In the genomic region with DNA sequence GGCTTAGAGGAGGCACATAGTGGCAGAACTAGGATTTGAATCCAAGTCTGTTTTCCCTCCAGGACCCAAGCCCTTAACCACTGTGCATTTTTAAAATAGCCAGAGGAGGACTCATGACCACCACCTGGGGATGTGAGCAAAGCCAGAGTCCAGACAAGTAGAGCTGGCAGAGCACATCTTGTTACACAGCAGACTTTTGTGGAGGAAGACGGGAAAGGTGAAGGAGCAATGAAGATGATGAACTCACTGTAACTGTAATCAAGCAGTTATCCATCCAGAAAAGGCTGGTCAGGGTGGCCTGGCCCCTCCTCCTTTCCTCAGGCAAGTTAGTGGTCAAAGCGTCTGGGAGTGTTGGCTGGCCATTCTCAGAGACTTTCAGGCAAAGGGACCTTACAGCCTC, we compare ENCODE assay signal across 30 cellular contexts. TPM values are rescaled to one million over a fixed set of nuclear protein-coding genes. Genes with fewer than 3 reads are reported as not detected.
DNase-seq lines count a peak whose midpoint lies in the region; ATAC-seq, FAIRE-seq and TF ChIP-seq lines count a peak whose summit lies in the region.
"Had no signal": no experiment of that assay in that cellular context is flagged by ENCODE, and none has a peak within 500 bp of the region (broad histone marks: within the 10 kb centered on the region; RNA-seq: fewer than 3 reads in every experiment).

No MANE protein-coding gene starts in this region.

- H3K9me3 Mint-ChIP-seq in mesothelial cell of epicardium = no peaks in the 10 kb centered on the region
- H3K9me3 Mint-ChIP-seq: activated naive CD4-positive, alpha-beta T cell treated with anti-CD3 and anti-CD28 coated beads for 36 hours; activated T-cell treated with anti-CD3 and anti-CD28 coated beads, Interleukin-2, amount 50 U/mL, for 72 hours; CD4-positive, CD25-positive, alpha-beta regulatory T cell; natural killer cell; stimulated activated effector memory CD8-positive, alpha-beta T cell treated with anti-CD3 and anti-CD28 coated beads, Interleukin-12 subunit alpha, Interleukin-12 subunit beta, amount 100 ng/mL, for 72 hours; type B pancreatic cell had no signal

- H3K36me3 Mint-ChIP-seq in mesothelial cell of epicardium = peaks cover 2% of the 10 kb centered on the region
- H3K36me3 Mint-ChIP-seq: activated CD8-positive, alpha-beta memory T cell treated with anti-CD3 and anti-CD28 coated beads, Interleukin-2, amount 10 ng/mL, durations not matched to agents 7 days and 5 days; CD4-positive, CD25-positive, alpha-beta regulatory T cell; natural killer cell; stimulated activated effector memory CD8-positive, alpha-beta T cell treated with anti-CD3 and anti-CD28 coated beads, Interleukin-12 subunit alpha, Interleukin-12 subunit beta, amount 100 ng/mL, for 72 hours had no signal

- peak; percentile 82 for FAIRE-seq in RCC 7860 (lab: Jason Lieb, UNC)
- FAIRE-seq: islet of Langerhans, K562, TTC549 had no signal

- H3K4me3 Mint-ChIP-seq in mesothelial cell of epicardium = no peak overlapping the region
- H3K4me3 Mint-ChIP-seq: activated CD8-positive, alpha-beta memory T cell treated with anti-CD3 and anti-CD28 coated beads, Interleukin-2, amount 10 ng/mL, durations not matched to agents 7 days and 5 days; activated naive CD4-positive, alpha-beta T cell treated with anti-CD3 and anti-CD28 coated beads for 36 hours; activated T-cell treated with anti-CD3 and anti-CD28 coated beads, Interleukin-2, amount 50 U/mL, for 72 hours; CD4-positive, CD25-positive, alpha-beta regulatory T cell; natural killer cell; stimulated activated effector memory CD8-positive, alpha-beta T cell treated with anti-CD3 and anti-CD28 coated beads, Interleukin-12 subunit alpha, Interleukin-12 subunit beta, amount 100 ng/mL, for 72 hours; T-helper 17 cell; type B pancreatic cell had no signal

- no peak overlapping the region for H3K4me3 ChIP-seq in AG10803 (ENCODE audit: low read length)
- H3K4me3 ChIP-seq: K562 had no signal

- ATAC-seq in GM21529 (IDR thresholded peaks at IDR 0.05; ENCODE audit: unreplicated experiment) (no peak), GM19023 (IDR thresholded peaks at IDR 0.05; ENCODE audit: unreplicated experiment) (no peak), GM19351 (IDR thresholded peaks at IDR 0.05; ENCODE audit: unreplicated experiment) (no peak)
- ATAC-seq: activated CD8-positive, alpha-beta memory T cell treated with anti-CD3 and anti-CD28 coated beads, Interleukin-2, amount 10 ng/mL, durations not matched to agents 7 days and 5 days; activated T-cell treated with anti-CD3 and anti-CD28 coated beads, Interleukin-2, amount 50 U/mL, for 72 hours; K562; natural killer cell; PC-3; Right ventricle myocardium inferior; stimulated activated effector memory CD8-positive, alpha-beta T cell treated with anti-CD3 and anti-CD28 coated beads, Interleukin-12 subunit alpha, Interleukin-12 subunit beta, amount 100 ng/mL, for 72 hours; T-helper 17 cell had no signal

- peak overlapping the region; percentile 21 for H3K27ac Mint-ChIP-seq in mesothelial cell of epicardium
- H3K27ac Mint-ChIP-seq: activated CD8-positive, alpha-beta memory T cell treated with anti-CD3 and anti-CD28 coated beads, Interleukin-2, amount 10 ng/mL, durations not matched to agents 7 days and 5 days; activated naive CD4-positive, alpha-beta T cell treated with anti-CD3 and anti-CD28 coated beads for 36 hours; activated T-cell treated with anti-CD3 and anti-CD28 coated beads, Interleukin-2, amount 50 U/mL, for 72 hours; CD4-positive, CD25-positive, alpha-beta regulatory T cell; natural killer cell; stimulated activated effector memory CD8-positive, alpha-beta T cell treated with anti-CD3 and anti-CD28 coated beads, Interleukin-12 subunit alpha, Interleukin-12 subunit beta, amount 100 ng/mL, for 72 hours; T-helper 17 cell; type B pancreatic cell had no signal

- peak; percentile 32 for DNase-seq in AG10803 (ENCODE audit: low read depth)
- peak; percentile 81 for DNase-seq in RCC 7860 (ENCODE audit: low spot score)
- peak; percentile 19 for DNase-seq in fibroblast of peridontal ligament (ENCODE audit: extremely low read depth)
- DNase-seq in mesothelial cell of epicardium (ENCODE audit: low spot score in 2 of 2, unreplicated experiment in 2 of 2) = no peak
- DNase-seq in hypothalamus (lab: John Stamatoyannopoulos, UW) = no peak
- DNase-seq: activated CD4-positive, alpha-beta T cell treated with anti-CD3 and anti-CD28 coated beads, Interleukin-2, amount 50 U/mL, for 4 hours; activated CD8-positive, alpha-beta memory T cell treated with anti-CD3 and anti-CD28 coated beads, Interleukin-2, amount 10 ng/mL, durations not matched to agents 7 days and 5 days; activated naive CD4-positive, alpha-beta T cell treated with anti-CD3 and anti-CD28 coated beads for 36 hours; activated T-cell treated with anti-CD3 and anti-CD28 coated beads, Interleukin-2, amount 50 U/mL, for 72 hours; Calu3; CD4-positive, CD25-positive, alpha-beta regulatory T cell; DMS79; natural killer cell; NCI-H1105; NCI-H187; NCI-H2171; NCI-H524; NK-92 treated with Interleukin-12 subunit alpha and Interleukin-12 subunit beta, amount 100 ng/mL, for 24 hours; PC-3; T-helper 17 cell had no signal

- H3K4me1 Mint-ChIP-seq in mesothelial cell of epicardium = peaks cover 38% of the 10 kb centered on the region
- H3K4me1 Mint-ChIP-seq: CD4-positive, CD25-positive, alpha-beta regulatory T cell; natural killer cell; stimulated activated effector memory CD8-positive, alpha-beta T cell treated with anti-CD3 and anti-CD28 coated beads, Interleukin-12 subunit alpha, Interleukin-12 subunit beta, amount 100 ng/mL, for 72 hours had no signal

- H3K27me3 Mint-ChIP-seq in mesothelial cell of epicardium (ENCODE audit: low read depth) = no peaks in the 10 kb centered on the region
- H3K27me3 Mint-ChIP-seq: type B pancreatic cell had no signal

- TF ChIP-seq CTCF in AG10803 (conservative IDR thresholded peaks at IDR 0.05; ENCODE audit: low read length) (no peak), mesothelial cell of epicardium (IDR thresholded peaks at IDR 0.05; ENCODE audit: unreplicated experiment) (no peak)

RNA-seq across cellular contexts. Expression of a gene that starts 50.9 kb away (rescaled TPM):
- total RNA-seq in mesothelial cell of epicardium = 9.2 to 13.2 TPM (median 11.2 TPM) in 3 replicates
- total RNA-seq: A172; activated CD8-positive, alpha-beta memory T cell treated with anti-CD3 and anti-CD28 coated beads, Interleukin-2, amount 10 ng/mL, durations not matched to agents 7 days and 5 days; activated naive CD4-positive, alpha-beta T cell treated with anti-CD3 and anti-CD28 coated beads for 36 hours; activated T-cell treated with anti-CD3 and anti-CD28 coated beads, Interleukin-2, amount 50 U/mL, for 72 hours; CD4-positive, CD25-positive, alpha-beta regulatory T cell; K562 had no signal

RNA-seq across cellular contexts. Expression of a gene that starts 55.9 kb away (rescaled TPM):
- 241 to 260 TPM (median 247 TPM) in 3 replicates for total RNA-seq in mesothelial cell of epicardium

Comparison
In these comparisons a context has a peak if more than half of its experiments do, and no peak if none do; other contexts are left out.
1. DNase-seq: peak in AG10803 (single experiment), RCC 7860 (single experiment) and fibroblast of peridontal ligament (single experiment); none in mesothelial cell of epicardium (0 of 2) and hypothalamus (0 of 51).